In genomic region chr6:100948381-100949133, GRCh38 we compare ENCODE assay signal across 1 cellular context.
TF ChIP-seq lines count a peak whose summit lies in the region.

No MANE protein-coding gene starts in this region.

TF ChIP-seq in HepG2, 621 proteins besides CTCF, POLR2A, EP300 and RAD21 (continued from another document and continues in another):
- TF ChIP-seq ARID5B (CRISPR knock-in tag; IDR thresholded peaks at IDR 0.05), result peak; percentile 88
- no peak for TF ChIP-seq TGIF2 (CRISPR knock-in tag; IDR thresholded peaks at IDR 0.05)
- peak; percentile 68 for TF ChIP-seq ZGPAT (CRISPR knock-in tag; IDR thresholded peaks at IDR 0.05)
- no peak for TF ChIP-seq ZNF552 (CRISPR knock-in tag; IDR thresholded peaks at IDR 0.05; ENCODE audit: borderline replicate concordance)
- no peak for TF ChIP-seq ZKSCAN5 (CRISPR knock-in tag; IDR thresholded peaks at IDR 0.05)
- TF ChIP-seq ZNF329 (CRISPR knock-in tag; IDR thresholded peaks at IDR 0.05; ENCODE audit: low read depth), result no peak
- TF ChIP-seq ZNF101 (CRISPR knock-in tag; IDR thresholded peaks at IDR 0.05; ENCODE audit: borderline replicate concordance, low read depth), result no peak
- TF ChIP-seq ZNF770 (CRISPR knock-in tag; IDR thresholded peaks at IDR 0.05), result no peak
- TF ChIP-seq ZUFSP (CRISPR knock-in tag; IDR thresholded peaks at IDR 0.05; ENCODE audit: borderline replicate concordance), result no peak
- TF ChIP-seq RCOR2 (CRISPR knock-in tag; IDR thresholded peaks at IDR 0.05), result no peak
- no peak for TF ChIP-seq PBX3 (CRISPR knock-in tag; IDR thresholded peaks at IDR 0.05; ENCODE audit: borderline replicate concordance)
- TF ChIP-seq SNAPC2 (CRISPR knock-in tag; IDR thresholded peaks at IDR 0.05), result no peak
- TF ChIP-seq ZNF350 (CRISPR knock-in tag; IDR thresholded peaks at IDR 0.05; ENCODE audit: borderline replicate concordance, low read depth), result no peak
- no peak for TF ChIP-seq ZNF709 (CRISPR knock-in tag; IDR thresholded peaks at IDR 0.05)
- TF ChIP-seq ZNF331 (CRISPR knock-in tag; IDR thresholded peaks at IDR 0.05), result no peak
- peak; percentile 52; the same call in 1 of the 2 replicates for TF ChIP-seq ISL2 (CRISPR knock-in tag; IDR thresholded peaks at IDR 0.05)
- TF ChIP-seq SOX13 (IDR thresholded peaks at IDR 0.05), result no peak
- TF ChIP-seq SOX13 (CRISPR knock-in tag; conservative IDR thresholded peaks at IDR 0.05 in 1 of 2, IDR thresholded peaks at IDR 0.05 in 1 of 2), result peak in 1 of 2 experiments; percentile 63; a peak in 2 of 4 replicates
- no peak for TF ChIP-seq CENPBD1 (CRISPR knock-in tag; IDR thresholded peaks at IDR 0.05; ENCODE audit: borderline replicate concordance, low read depth)
- no peak for TF ChIP-seq GPN1 (CRISPR knock-in tag; IDR thresholded peaks at IDR 0.05; ENCODE audit: borderline replicate concordance)
- TF ChIP-seq ZNF335 (CRISPR knock-in tag; IDR thresholded peaks at IDR 0.05), result no peak
- TF ChIP-seq THAP8 (CRISPR knock-in tag; IDR thresholded peaks at IDR 0.05; ENCODE audit: borderline replicate concordance), result no peak
- no peak for TF ChIP-seq E2F1 (CRISPR knock-in tag; IDR thresholded peaks at IDR 0.05)
- no peak for TF ChIP-seq NFRKB (IDR thresholded peaks at IDR 0.05)
- no peak for TF ChIP-seq POLR2G (IDR thresholded peaks at IDR 0.05; ENCODE audit: low read depth, low read length)
- no peak for TF ChIP-seq ZSCAN22 (CRISPR knock-in tag; IDR thresholded peaks at IDR 0.05)
- TF ChIP-seq HNF1A (IDR thresholded peaks at IDR 0.05; ENCODE audit: low read depth), result no peak
- TF ChIP-seq HNF1A (CRISPR knock-in tag; IDR thresholded peaks at IDR 0.05; ENCODE audit: borderline replicate concordance), result no peak
- no peak for TF ChIP-seq CAMTA2 (CRISPR knock-in tag; IDR thresholded peaks at IDR 0.05; ENCODE audit: borderline replicate concordance)
- TF ChIP-seq SIN3A (IDR thresholded peaks at IDR 0.05; ENCODE audit: borderline replicate concordance, low read depth, low read length), result no peak
- no peak for TF ChIP-seq SYNCRIP (IDR thresholded peaks at IDR 0.05; ENCODE audit: insufficient read depth, low read depth, low read length)
- peak; percentile 50 for TF ChIP-seq FOSL2 (CRISPR knock-in tag; IDR thresholded peaks at IDR 0.05)
- no peak for TF ChIP-seq IKZF5 (CRISPR knock-in tag; IDR thresholded peaks at IDR 0.05)
- TF ChIP-seq ZNF12 (CRISPR knock-in tag; IDR thresholded peaks at IDR 0.05), result no peak
- no peak for TF ChIP-seq GRHL1 (CRISPR knock-in tag; conservative IDR thresholded peaks at IDR 0.05)
- no peak for TF ChIP-seq SMAD1 (CRISPR knock-in tag; IDR thresholded peaks at IDR 0.05; ENCODE audit: borderline replicate concordance, low read depth)
- no peak for TF ChIP-seq ISX (CRISPR knock-in tag; conservative IDR thresholded peaks at IDR 0.05)
- no peak for TF ChIP-seq ATF7-NPFF (CRISPR knock-in tag; IDR thresholded peaks at IDR 0.05; ENCODE audit: low read depth)
- no peak for TF ChIP-seq ZIK1 (CRISPR knock-in tag; IDR thresholded peaks at IDR 0.05; ENCODE audit: borderline replicate concordance, low read depth)
- TF ChIP-seq HNF4A (CRISPR knock-in tag; IDR thresholded peaks at IDR 0.05), result peak; percentile 47
